ENCODE assay signal across 8 cellular contexts in the genomic region with DNA sequence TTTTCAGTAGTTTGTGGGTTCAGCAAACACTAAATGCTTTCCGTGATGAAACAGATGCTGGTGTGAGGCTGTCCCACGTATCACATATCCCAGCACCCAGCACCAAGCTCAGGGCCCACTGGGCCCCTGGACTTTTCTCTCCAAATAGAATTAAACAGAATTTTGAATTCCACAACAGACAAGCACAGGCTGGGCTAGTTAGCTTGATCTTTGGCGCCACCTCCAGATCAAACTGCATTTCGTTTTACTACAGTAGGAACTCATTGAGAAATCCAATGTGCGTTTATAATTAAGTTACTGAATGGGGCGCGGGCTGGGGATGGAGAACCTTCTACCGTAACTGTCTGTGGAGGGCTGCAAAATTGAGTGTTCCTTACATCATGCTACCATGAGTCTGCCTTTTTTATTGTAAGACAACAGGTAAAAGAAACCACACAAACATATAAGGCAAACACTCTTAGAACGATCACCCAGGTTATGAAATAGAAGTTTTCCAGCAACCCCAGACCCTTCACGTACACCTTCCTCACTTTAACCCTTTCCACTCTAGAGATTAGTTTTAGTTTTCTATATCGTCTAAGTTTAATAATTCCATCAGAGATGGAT.
DNase-seq lines count a peak whose midpoint lies in the region; ATAC-seq, FAIRE-seq and TF ChIP-seq lines count a peak whose summit lies in the region.

No MANE protein-coding gene starts in this region.

- FAIRE-seq in small intestine (lab: Jason Lieb, UNC): no peak

- H3K79me2 ChIP-seq in KMS-11 (ENCODE audit: insufficient read depth, low read depth): no peaks in the 10 kb centered on the region

- H2AFZ ChIP-seq in KMS-11 (ENCODE audit: low read depth): no peak overlapping the region

- H3K4me3 ChIP-seq in KMS-11 (IDR thresholded peaks at IDR 0.05; ENCODE audit: insufficient read depth, low read depth, low read length): no peak overlapping the region
- no peak overlapping the region for H3K4me3 ChIP-seq in Panc1 (ENCODE audit: low read depth in 2 of 2, low read length in 2 of 2)
- no peak overlapping the region for H3K4me3 ChIP-seq in astrocyte of the spinal cord (ENCODE audit: low read depth, low read length)
- H3K4me3 ChIP-seq in small intestine (ENCODE audit: low read depth in 1 of 2, low read length in 2 of 2): no peak overlapping the region

- no peak overlapping the region for H3K4me2 ChIP-seq in KMS-11

- H3K9me3 ChIP-seq in Panc1 (ENCODE audit: control insufficient read depth, insufficient read depth, low read depth, low read length) (peaks cover 6% of the 10 kb centered on the region; the same call in 1 of the 2 replicates), small intestine (ENCODE audit: control insufficient read depth, low read depth) (no peaks in the 10 kb centered on the region)

- intact Hi-C loops in Panc1 (cut with micrococcal nuclease; ENCODE audit: unreplicated experiment): loop anchor here (1.0 kb wide), 1 partner anchor 444 kb away; no protein-coding TSS in a partner anchor

- peak; percentile 62 for TF ChIP-seq CTCF in KMS-11 (conservative IDR thresholded peaks at IDR 0.05; ENCODE audit: low read depth, low read length)
- peak; percentile 79 for TF ChIP-seq CTCF in Panc1 (IDR thresholded peaks at IDR 0.05)
- TF ChIP-seq CTCF in astrocyte of the spinal cord (IDR thresholded peaks at IDR 0.05; ENCODE audit: low read depth, low read length): peak; percentile 66

- WGBS in small intestine, 3 donors: 41 to 50% (median 41%) methylated on average over 11 of the region's 11 CpGs

- H3K27me3 ChIP-seq in KMS-11 (ENCODE audit: insufficient read depth, low read depth) (no peaks in the 10 kb centered on the region), Panc1 (ENCODE audit: control insufficient read depth, insufficient read depth, low read length) (no peaks in the 10 kb centered on the region), small intestine (ENCODE audit: control insufficient read depth in 2 of 2, insufficient read depth in 2 of 2, low read length in 2 of 2) (no peaks in the 10 kb centered on the region)

- H4K20me1 ChIP-seq in KMS-11 (ENCODE audit: insufficient read depth): no peaks in the 10 kb centered on the region

- peak; percentile 69 for DNase-seq in DMS53 (lab: John Stamatoyannopoulos, UW)
- DNase-seq in Panc1 (ENCODE audit: low read depth, low spot score): peak; percentile 32
- DNase-seq in astrocyte of the spinal cord (ENCODE audit: low read depth, low spot score): peak; percentile 74
- peak in 28 of 51 donors; percentile 3 to 62 (median 30) for DNase-seq in hypothalamus (lab: John Stamatoyannopoulos, UW)
- peak; percentile 46 for DNase-seq in small intestine

- H3K27ac ChIP-seq in KMS-11 (no peak overlapping the region), Panc1 (ENCODE audit: low read length) (peak overlapping the region; percentile 61), small intestine (ENCODE audit: low read depth in 1 of 2, low read length in 1 of 2) (no peak overlapping the region)

- no TSS peak for BruUV-seq in Panc1 (replicated peaks; lab: Mats Ljungman, UMichigan)

- ATAC-seq in Panc1 (peak; percentile 93), GM19455 (IDR thresholded peaks at IDR 0.05; ENCODE audit: unreplicated experiment) (no peak), GM18858 (IDR thresholded peaks at IDR 0.05; ENCODE audit: unreplicated experiment) (no peak)

- H3K36me3 ChIP-seq in KMS-11 (ENCODE audit: insufficient read depth) (no peaks in the 10 kb centered on the region), Panc1 (ENCODE audit: control insufficient read depth, insufficient read depth, low read length) (no peaks in the 10 kb centered on the region), small intestine (ENCODE audit: control insufficient read depth in 2 of 2, insufficient read depth in 2 of 2, low read length in 2 of 2) (no peaks in the 10 kb centered on the region)

- CTCF ChIA-PET in Panc1 (lab: Charles Lee): no interaction called here

- H3K4me1 ChIP-seq in KMS-11 (ENCODE audit: low read depth, poor library complexity, severe bottlenecking) (no peaks in the 10 kb centered on the region), Panc1 (ENCODE audit: control insufficient read depth, insufficient read depth, low read length) (peaks cover 5% of the 10 kb centered on the region), small intestine (ENCODE audit: control insufficient read depth in 2 of 2, insufficient read depth in 1 of 2, low read depth in 1 of 2, low read length in 1 of 2) (no peaks in the 10 kb centered on the region)

- POLR2A ChIA-PET in Panc1 (lab: Charles Lee): no interaction called here

- in situ Hi-C loops in Panc1 (cut with HindIII; ENCODE audit: low pct_unique_long_range_greater_than_20kb, low sequenced_read_pairs): no loop called here
- in situ Hi-C loops in astrocyte of the spinal cord (cut with HindIII; ENCODE audit: low sequenced_read_pairs): no loop called here

- no peak overlapping the region for H3K9ac ChIP-seq in KMS-11
